ENCODE assay signal across 20 cellular contexts in the genomic region with DNA sequence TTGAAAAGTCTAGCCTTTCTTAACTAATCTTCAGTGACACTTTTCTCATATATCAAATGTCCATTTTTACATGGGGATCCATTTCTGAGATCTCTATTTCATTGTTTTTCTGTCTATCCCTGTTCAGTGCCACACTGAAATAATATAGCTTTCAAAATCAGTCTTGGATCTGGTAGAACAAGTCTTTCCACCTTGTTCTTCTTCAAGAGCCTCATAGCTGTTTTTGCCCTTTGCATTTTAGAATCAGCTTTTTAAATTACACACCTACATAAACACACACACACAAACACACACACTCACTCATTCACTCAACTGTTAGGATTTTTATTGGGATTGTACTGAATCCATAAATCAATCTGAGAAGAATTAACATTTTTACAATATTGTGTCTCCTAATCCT. TPM values are rescaled to one million over a fixed set of nuclear protein-coding genes. Genes with fewer than 3 reads are reported as not detected.
DNase-seq lines count a peak whose midpoint lies in the region; ATAC-seq, FAIRE-seq and TF ChIP-seq lines count a peak whose summit lies in the region.
"Had no signal": no experiment of that assay in that cellular context is flagged by ENCODE, and none has a peak within 500 bp of the region (broad histone marks: within the 10 kb centered on the region; RNA-seq: fewer than 3 reads in every experiment).

No MANE protein-coding gene starts in this region.

- no peak overlapping the region for H3K4me3 ChIP-seq in CD8-positive, alpha-beta T cell (ENCODE audit: low read depth, low read length)
- H3K4me3 ChIP-seq in PC-3 (ENCODE audit: low read length) (no peak overlapping the region), epithelial cell of esophagus (ENCODE audit: low read length) (no peak overlapping the region), suprapubic skin (no peak overlapping the region)
- H3K4me3 ChIP-seq in CD4-positive, alpha-beta memory T cell (ENCODE audit: low read length in 2 of 2): no peak overlapping the region

- POLR2A ChIA-PET in CD8-positive, alpha-beta T cell (lab: Charles Lee): no interaction called here
- POLR2A ChIA-PET in PC-3 (lab: Charles Lee; ENCODE audit: unreplicated experiment): interaction anchor here (0.5 to 0.6 kb wide), 2 partner anchors 181 to 633 kb away, joined by 3 to 4 read pairs; no protein-coding TSS in a partner anchor
- POLR2A ChIA-PET in CD4-positive, alpha-beta memory T cell (lab: Charles Lee; ENCODE audit: partially characterized antibody): no interaction called here

- no peaks in the 10 kb centered on the region for H3K9me2 ChIP-seq in PC-3 (replicated peaks; ENCODE audit: low read length)

- no peak for TF ChIP-seq CTCF in CD8-positive, alpha-beta T cell (IDR thresholded peaks at IDR 0.05)
- no peak for TF ChIP-seq CTCF in PC-3 (conservative IDR thresholded peaks at IDR 0.05; ENCODE audit: low read depth, low read length)
- TF ChIP-seq CTCF in epithelial cell of esophagus (IDR thresholded peaks at IDR 0.05; ENCODE audit: insufficient read depth, low read depth, low read length, missing control alignments): no peak
- TF ChIP-seq CTCF in suprapubic skin (IDR thresholded peaks at IDR 0.05): no peak

- FAIRE-seq in RCC 7860 (lab: Jason Lieb, UNC): no peak

- H3K9me3 Mint-ChIP-seq in CD8-positive, alpha-beta T cell: no peaks in the 10 kb centered on the region
- no peaks in the 10 kb centered on the region for H3K9me3 Mint-ChIP-seq in CD4-positive, alpha-beta memory T cell

- H3K79me2 ChIP-seq in PC-3 (ENCODE audit: low read length): no peaks in the 10 kb centered on the region

- H4K20me1 ChIP-seq in PC-3 (ENCODE audit: low read length): no peaks in the 10 kb centered on the region

- intact Hi-C loops in CD8-positive, alpha-beta T cell (cut with DNase I, micrococcal nuclease): loop anchor here in 1 of 2 experiments (1.0 kb wide), 1 partner anchor 11 kb away; no protein-coding TSS in a partner anchor
- intact Hi-C loops in PC-3 (cut with micrococcal nuclease): no loop called here
- intact Hi-C loops in CD4-positive, alpha-beta memory T cell (cut with micrococcal nuclease): no loop called here

- H3F3A ChIP-seq in PC-3 (ENCODE audit: low read length, unreplicated experiment): no peaks in the 10 kb centered on the region

- no peak for TF ChIP-seq POLR2A in suprapubic skin (IDR thresholded peaks at IDR 0.05)

- no peaks in the 10 kb centered on the region for H3K27me3 ChIP-seq in CD8-positive, alpha-beta T cell (ENCODE audit: insufficient read depth, low read length)
- H3K27me3 ChIP-seq in PC-3 (ENCODE audit: low read length) (no peaks in the 10 kb centered on the region), suprapubic skin (no peaks in the 10 kb centered on the region)
- H3K27me3 ChIP-seq in CD4-positive, alpha-beta memory T cell (ENCODE audit: insufficient read depth, low read length): no peaks in the 10 kb centered on the region

- H3K4me3 Mint-ChIP-seq in CD8-positive, alpha-beta T cell: no peak overlapping the region
- H3K4me3 Mint-ChIP-seq in CD4-positive, alpha-beta memory T cell: no peak overlapping the region

- H3K9ac ChIP-seq in PC-3 (ENCODE audit: low read length): no peak overlapping the region

- no peak overlapping the region for H2AFZ ChIP-seq in PC-3 (ENCODE audit: low read length)

- H3K4me1 ChIP-seq in CD8-positive, alpha-beta T cell (ENCODE audit: insufficient read depth, low read length): peaks cover 9% of the 10 kb centered on the region
- H3K4me1 ChIP-seq in PC-3 (ENCODE audit: insufficient read depth, low read length): no peaks in the 10 kb centered on the region
- H3K4me1 ChIP-seq in suprapubic skin: no peaks in the 10 kb centered on the region
- H3K4me1 ChIP-seq in CD4-positive, alpha-beta memory T cell (ENCODE audit: insufficient read depth, low read length): peaks cover 16% of the 10 kb centered on the region

- TF ChIP-seq EP300 in suprapubic skin (IDR thresholded peaks at IDR 0.05): no peak

- no peak overlapping the region for H3K27ac ChIP-seq in CD8-positive, alpha-beta T cell (ENCODE audit: low read depth, low read length)
- H3K27ac ChIP-seq in PC-3 (ENCODE audit: low read length) (no peak overlapping the region), suprapubic skin (no peak overlapping the region)
- H3K27ac ChIP-seq in CD4-positive, alpha-beta memory T cell (ENCODE audit: low read depth, low read length): no peak overlapping the region
- H3K27ac ChIP-seq: HL-60 had no signal

- peaks cover 23% of the 10 kb centered on the region for H3K36me3 Mint-ChIP-seq in CD8-positive, alpha-beta T cell
- H3K36me3 Mint-ChIP-seq in CD4-positive, alpha-beta memory T cell: peaks cover 4% of the 10 kb centered on the region in 2 donors

- CTCF ChIA-PET in CD8-positive, alpha-beta T cell (lab: Charles Lee): no interaction called here
- CTCF ChIA-PET in PC-3 (lab: Charles Lee): no interaction called here
- CTCF ChIA-PET in CD4-positive, alpha-beta memory T cell (lab: Charles Lee; ENCODE audit: partially characterized antibody): interaction anchor here (0.6 to 1.7 kb wide), 3 partner anchors 8 to 146 kb away, joined by 3 to 4 read pairs (median 3); no protein-coding TSS in a partner anchor

- H3K27ac Mint-ChIP-seq in CD8-positive, alpha-beta T cell: peak overlapping the region; percentile 32
- peak overlapping the region in 3 of 7 donors; percentile 34 to 53 (median 41) for H3K27ac Mint-ChIP-seq in CD4-positive, alpha-beta memory T cell

- H3K4me1 Mint-ChIP-seq in CD8-positive, alpha-beta T cell (ENCODE audit: low read depth): peaks cover 18% of the 10 kb centered on the region
- H3K4me1 Mint-ChIP-seq in CD4-positive, alpha-beta memory T cell: peaks cover 7 to 20% (median 14%) of the 10 kb centered on the region in 4 donors

- no peak overlapping the region for H3K4me2 ChIP-seq in PC-3 (ENCODE audit: low read length)

- DNase-seq in CD8-positive, alpha-beta T cell: no peak
- DNase-seq in HT-29 (ENCODE audit: low spot score) (peak; percentile 25), PC-3 (peak; percentile 3), epithelial cell of esophagus (ENCODE audit: low read depth) (peak; percentile 55), suprapubic skin (ENCODE audit: low spot score in 2 of 2) (no peak), RCC 7860 (ENCODE audit: low spot score) (no peak)
- no peak for DNase-seq in CD4-positive, alpha-beta memory T cell
- DNase-seq: DND-41, NCI-H1092 treated with DMSO at 0.1 percent for 48 hours, NCI-H1436 treated with DMSO at 0.1 percent for 48 hours, NCI-H187 treated with DMSO at 0.1 percent for 48 hours, NCI-H446, NCI-H526 treated with DMSO at 0.1 percent for 48 hours, SHP77 treated with DMSO at 0.1 percent for 48 hours had no signal

- ATAC-seq in CD8-positive, alpha-beta T cell: no peak
- ATAC-seq in PC-3: no peak
- ATAC-seq in HG03342 (IDR thresholded peaks at IDR 0.05; ENCODE audit: unreplicated experiment): no peak
- ATAC-seq: Panc1 had no signal

- H3K27me3 Mint-ChIP-seq in CD8-positive, alpha-beta T cell (ENCODE audit: low read depth): no peaks in the 10 kb centered on the region
- no peaks in the 10 kb centered on the region for H3K27me3 Mint-ChIP-seq in CD4-positive, alpha-beta memory T cell

- no TSS peak for BruUV-seq in PC-3 (replicated peaks; lab: Mats Ljungman, UMichigan)

- H3K36me3 ChIP-seq in CD8-positive, alpha-beta T cell (ENCODE audit: insufficient read depth, low read length): no peaks in the 10 kb centered on the region
- no peaks in the 10 kb centered on the region for H3K36me3 ChIP-seq in PC-3 (ENCODE audit: low read depth, low read length)
- no peaks in the 10 kb centered on the region for H3K36me3 ChIP-seq in suprapubic skin
- H3K36me3 ChIP-seq in CD4-positive, alpha-beta memory T cell (ENCODE audit: insufficient read depth, low read length): no peaks in the 10 kb centered on the region

- H3K9me3 ChIP-seq in CD8-positive, alpha-beta T cell (ENCODE audit: low read length): no peaks in the 10 kb centered on the region
- H3K9me3 ChIP-seq in PC-3 (ENCODE audit: low read length): no peaks in the 10 kb centered on the region
- no peaks in the 10 kb centered on the region for H3K9me3 ChIP-seq in suprapubic skin
- H3K9me3 ChIP-seq in CD4-positive, alpha-beta memory T cell (ENCODE audit: control insufficient read depth in 1 of 2, low read length in 2 of 2): no peaks in the 10 kb centered on the region

RNA-seq across cellular contexts. Expression of gene GSDMB, which starts 19.2 kb away (rescaled TPM):
- 10 to 100 TPM; 25.3 to 25.4 TPM for total RNA-seq in CD8-positive, alpha-beta T cell
- total RNA-seq in HT-29 (2014; rRNA removed; shearing (Covaris generic)): 5.5 and 5.8 TPM in 2 replicates
- total RNA-seq in PC-3 (2014; rRNA removed) (3.8 and 4.8 TPM in 2 replicates), suprapubic skin (10 to 100 TPM in 2 of 4 donors, 1 to 10 TPM in 2; 5.4 to 76.6 (median 12.1) TPM)
- 10 to 100 TPM; 41.4 to 47.4 TPM for total RNA-seq in CD4-positive, alpha-beta memory T cell
- 1 to 10 TPM; 3.2 to 3.9 TPM for polyA plus RNA-seq in CD4-positive, alpha-beta memory T cell

RNA-seq across cellular contexts. Expression of gene ORMDL3, which starts 28.2 kb away (rescaled TPM):
- total RNA-seq in CD8-positive, alpha-beta T cell: 100 to 1,000 TPM; 136 to 140 TPM
- 61.0 and 66.7 TPM in 2 replicates for total RNA-seq in HT-29 (2014; rRNA removed; shearing (Covaris generic))
- total RNA-seq in PC-3 (2014; rRNA removed) (27.0 and 27.4 TPM in 2 replicates), suprapubic skin (10 to 100 TPM; 57.7 to 91.3 (median 77.9) TPM)
- total RNA-seq in CD4-positive, alpha-beta memory T cell: 10 to 100 TPM; 79.6 to 87.2 TPM
- 100 to 1,000 TPM in 1 of 2 donors, 10 to 100 TPM in 1; 90.4 to 161 TPM for polyA plus RNA-seq in CD4-positive, alpha-beta memory T cell

RNA-seq across cellular contexts. Expression of gene LRRC3C, which starts 28.3 kb away (rescaled TPM):
- not detected for total RNA-seq in CD8-positive, alpha-beta T cell
- total RNA-seq in HT-29 (2014; rRNA removed; shearing (Covaris generic)): not detected in 2 replicates
- total RNA-seq in PC-3 (2014; rRNA removed): not detected in 2 replicates
- 1 to 10 TPM in 2 of 4 donors, not detected in 2; 1.1 to 2.3 TPM for total RNA-seq in suprapubic skin
- total RNA-seq in CD4-positive, alpha-beta memory T cell: not detected
- polyA plus RNA-seq in CD4-positive, alpha-beta memory T cell: not detected
- total RNA-seq: A172, H4 had no signal
- polyA plus RNA-seq: BJ had no signal

RNA-seq across cellular contexts. Expression of gene ZPBP2, which starts 31.2 kb away (rescaled TPM):
- total RNA-seq in CD8-positive, alpha-beta T cell: not detected
- not detected in 2 replicates for total RNA-seq in HT-29 (2014; rRNA removed; shearing (Covaris generic))
- total RNA-seq in PC-3 (2014; rRNA removed) (not detected in 2 replicates), suprapubic skin (not detected)
- total RNA-seq in CD4-positive, alpha-beta memory T cell: 1 to 10 TPM in 1 of 2 experiments, under 1 TPM in 1; 0.35 to 1.2 TPM
- under 1 TPM in 1 of 2 donors, not detected in 1; 0.25 TPM for polyA plus RNA-seq in CD4-positive, alpha-beta memory T cell
- total RNA-seq: A172, H4 had no signal
- polyA plus RNA-seq: BJ had no signal

RNA-seq across cellular contexts. Expression of gene IKZF3, which starts 35.1 kb away (rescaled TPM):
- total RNA-seq in CD8-positive, alpha-beta T cell: 10 to 100 TPM; 57.3 to 59.8 TPM
- 0.26 and 0.56 TPM in 2 replicates for total RNA-seq in HT-29 (2014; rRNA removed; shearing (Covaris generic))
- total RNA-seq in PC-3 (2014; rRNA removed) (under 0.01 TPM in 1 of 2 replicates, not detected in the other), suprapubic skin (1 to 10 TPM in 2 of 4 donors, under 1 TPM in 2; 0.60 to 1.9 (median 1.1) TPM)
- 100 to 1,000 TPM; 116 to 118 TPM for total RNA-seq in CD4-positive, alpha-beta memory T cell
- polyA plus RNA-seq in CD4-positive, alpha-beta memory T cell: 10 to 100 TPM in 1 of 2 donors, 1 to 10 TPM in 1; 3.2 to 87.4 TPM
- total RNA-seq: A172 had no signal
- polyA plus RNA-seq: BJ had no signal

Comparison
In these comparisons a context has a peak if more than half of its experiments do, and no peak if none do; other contexts are left out.
1. DNase-seq: peak in HT-29 (single experiment), PC-3 (single experiment) and epithelial cell of esophagus (single experiment); none in CD8-positive, alpha-beta T cell (0 of 7), suprapubic skin (0 of 2), RCC 7860 (single experiment) and CD4-positive, alpha-beta memory T cell (0 of 5).